Comparison of ENCODE assay signal across 11 cellular contexts in genomic region chr11:92972248-92972647, GRCh38. TPM values are rescaled to one million over a fixed set of nuclear protein-coding genes. Genes with fewer than 3 reads are reported as not detected.
"Had no signal": no experiment of that assay in that cellular context is flagged by ENCODE, and none has a peak within 500 bp of the region (broad histone marks: within the 10 kb centered on the region; RNA-seq: fewer than 3 reads in every experiment).

No MANE protein-coding gene starts in this region.

- H3K4me1 ChIP-seq: HAP-1 had no signal

- DNase-seq: GM23248, GOT3, HFFc6 had no signal

- H3K4me3 ChIP-seq: GM23248, HAP-1 had no signal

- H2AFZ ChIP-seq: GM23248 had no signal

- H3K9me3 ChIP-seq: HAP-1 had no signal

- ATAC-seq: HCT116, HepG2 had no signal

- H3K36me3 ChIP-seq: HAP-1 had no signal

- H3K27ac ChIP-seq: GM23248, HL-60 had no signal

RNA-seq across cellular contexts. Expression of gene MTNR1B, which starts 2.8 kb away (rescaled TPM):
- total RNA-seq: GM23248, H4, H7, HepG2, HFFc6, HT1080 had no signal
- polyA plus RNA-seq: GM23248, HepG2, IgD-negative memory B cell had no signal
